1 cellular context compared by ENCODE assay signal in genomic region chr2:74472086-74472944, GRCh38.
TF ChIP-seq lines count a peak whose summit lies in the region.

Gene MRPL53 (minus strand): TSS chr2:74472680. CDS start chr2:74472660, 20 bp downstream.

TF ChIP-seq in HepG2, 621 proteins besides CTCF, POLR2A, EP300 and RAD21 (continued from another document and continues in another):
- TF ChIP-seq MNT (IDR thresholded peaks at IDR 0.05) (peak; percentile 44; the same call in 1 of the 2 replicates), YY1 (IDR thresholded peaks at IDR 0.05; ENCODE audit: insufficient read depth, insufficient replicate concordance, low read depth, low read length) (peak; percentile 96), HCFC1 (IDR thresholded peaks at IDR 0.05; ENCODE audit: low read depth, low read length) (peak; percentile 77), ZNF589 (CRISPR knock-in tag; conservative IDR thresholded peaks at IDR 0.05) (peak; percentile 91), PATZ1 (CRISPR knock-in tag; IDR thresholded peaks at IDR 0.05) (peak; percentile 56; the same call in 1 of the 2 replicates), ZFP36L1 (CRISPR knock-in tag; IDR thresholded peaks at IDR 0.05) (peak; percentile 91), ZNF678 (CRISPR knock-in tag; IDR thresholded peaks at IDR 0.05) (0 out of 2 replicates have a peak, but pooled peaks have one; percentile 83), IRF2 (CRISPR knock-in tag; IDR thresholded peaks at IDR 0.05) (peak; percentile 97), NR0B2 (CRISPR knock-in tag; IDR thresholded peaks at IDR 0.05) (peak; percentile 94), GATAD1 (CRISPR knock-in tag; IDR thresholded peaks at IDR 0.05) (peak; percentile 99), ZNF883 (CRISPR knock-in tag; IDR thresholded peaks at IDR 0.05; ENCODE audit: not compliant biosample characterization) (peak; percentile 99), HOXA9 (CRISPR knock-in tag; IDR thresholded peaks at IDR 0.05; ENCODE audit: borderline replicate concordance) (no peak; the same call in 1 of the 2 replicates), MZF1 (CRISPR knock-in tag; IDR thresholded peaks at IDR 0.05; ENCODE audit: borderline replicate concordance) (peak; percentile 86; the same call in 1 of the 2 replicates), HNRNPK (IDR thresholded peaks at IDR 0.05; ENCODE audit: low read depth, low read length, poor library complexity, severe bottlenecking) (no peak), LCORL (IDR thresholded peaks at IDR 0.05) (no peak), LCORL (CRISPR knock-in tag; IDR thresholded peaks at IDR 0.05) (peak; percentile 89), PCBP2 (optimal IDR thresholded peaks at IDR 0.05; ENCODE audit: low read depth, low read length, poor library complexity, severe bottlenecking) (no peak), MAF1 (CRISPR knock-in tag; IDR thresholded peaks at IDR 0.05; ENCODE audit: borderline replicate concordance) (peak; percentile 94), ERF (CRISPR knock-in tag; IDR thresholded peaks at IDR 0.05) (peak; percentile 98; the same call in 1 of the 2 replicates), ATF2 (CRISPR knock-in tag; IDR thresholded peaks at IDR 0.05) (no peak; the same call in none of the 2 replicates), SKI (IDR thresholded peaks at IDR 0.05; ENCODE audit: partially characterized antibody) (no peak), SNAI1 (CRISPR knock-in tag; IDR thresholded peaks at IDR 0.05; ENCODE audit: borderline replicate concordance) (peak; percentile 22; the same call in 1 of the 2 replicates), ZNF879 (CRISPR knock-in tag; IDR thresholded peaks at IDR 0.05) (no peak), RXRA (CRISPR knock-in tag; IDR thresholded peaks at IDR 0.05) (peak; percentile 90), ZNF33A (CRISPR knock-in tag; IDR thresholded peaks at IDR 0.05; ENCODE audit: borderline replicate concordance) (peak; percentile 83; the same call in 1 of the 2 replicates), CBX2 (IDR thresholded peaks at IDR 0.05; ENCODE audit: low read depth, low read length) (no peak), CBX2 (CRISPR knock-in tag; IDR thresholded peaks at IDR 0.05; ENCODE audit: low read depth) (0 out of 2 replicates have a peak, but pooled peaks have one; percentile 22), HOXA7 (CRISPR knock-in tag; IDR thresholded peaks at IDR 0.05) (no peak), THYN1 (CRISPR knock-in tag; IDR thresholded peaks at IDR 0.05; ENCODE audit: borderline replicate concordance, low read depth) (peak; percentile 76; the same call in 1 of the 2 replicates), TEAD3 (CRISPR knock-in tag; optimal IDR thresholded peaks at IDR 0.05; ENCODE audit: borderline replicate concordance) (peak; percentile 73), PITX1 (CRISPR knock-in tag; IDR thresholded peaks at IDR 0.05) (peak; percentile 81; the same call in 1 of the 2 replicates), HNF1B (CRISPR knock-in tag; IDR thresholded peaks at IDR 0.05) (peak; percentile 97), NFKBIZ (CRISPR knock-in tag; IDR thresholded peaks at IDR 0.05) (peak; percentile 78; the same call in 1 of the 2 replicates), AGO1 (IDR thresholded peaks at IDR 0.05; ENCODE audit: low read depth, low read length, poor library complexity, severe bottlenecking) (peak; percentile 99)
- TF ChIP-seq, protein P1, sequence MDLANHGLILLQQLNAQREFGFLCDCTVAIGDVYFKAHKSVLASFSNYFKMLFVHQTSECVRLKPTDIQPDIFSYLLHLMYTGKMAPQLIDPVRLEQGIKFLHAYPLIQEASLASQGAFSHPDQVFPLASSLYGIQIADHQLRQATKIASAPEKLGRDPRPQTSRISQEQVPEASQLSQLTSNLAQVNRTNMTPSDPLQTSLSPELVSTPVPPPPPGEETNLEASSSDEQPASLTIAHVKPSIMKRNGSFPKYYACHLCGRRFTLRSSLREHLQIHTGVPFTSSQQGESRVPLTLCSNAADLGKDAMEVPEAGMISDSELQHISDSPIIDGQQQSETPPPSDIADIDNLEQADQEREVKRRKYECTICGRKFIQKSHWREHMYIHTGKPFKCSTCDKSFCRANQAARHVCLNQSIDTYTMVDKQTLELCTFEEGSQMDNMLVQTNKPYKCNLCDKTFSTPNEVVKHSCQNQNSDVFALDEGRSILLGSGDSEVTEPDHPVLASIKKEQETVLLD (CRISPR knock-in tag; IDR thresholded peaks at IDR 0.05; ENCODE audit: low read depth), result peak; percentile 71; the same call in 1 of the 2 replicates
- TF ChIP-seq, protein P2, sequence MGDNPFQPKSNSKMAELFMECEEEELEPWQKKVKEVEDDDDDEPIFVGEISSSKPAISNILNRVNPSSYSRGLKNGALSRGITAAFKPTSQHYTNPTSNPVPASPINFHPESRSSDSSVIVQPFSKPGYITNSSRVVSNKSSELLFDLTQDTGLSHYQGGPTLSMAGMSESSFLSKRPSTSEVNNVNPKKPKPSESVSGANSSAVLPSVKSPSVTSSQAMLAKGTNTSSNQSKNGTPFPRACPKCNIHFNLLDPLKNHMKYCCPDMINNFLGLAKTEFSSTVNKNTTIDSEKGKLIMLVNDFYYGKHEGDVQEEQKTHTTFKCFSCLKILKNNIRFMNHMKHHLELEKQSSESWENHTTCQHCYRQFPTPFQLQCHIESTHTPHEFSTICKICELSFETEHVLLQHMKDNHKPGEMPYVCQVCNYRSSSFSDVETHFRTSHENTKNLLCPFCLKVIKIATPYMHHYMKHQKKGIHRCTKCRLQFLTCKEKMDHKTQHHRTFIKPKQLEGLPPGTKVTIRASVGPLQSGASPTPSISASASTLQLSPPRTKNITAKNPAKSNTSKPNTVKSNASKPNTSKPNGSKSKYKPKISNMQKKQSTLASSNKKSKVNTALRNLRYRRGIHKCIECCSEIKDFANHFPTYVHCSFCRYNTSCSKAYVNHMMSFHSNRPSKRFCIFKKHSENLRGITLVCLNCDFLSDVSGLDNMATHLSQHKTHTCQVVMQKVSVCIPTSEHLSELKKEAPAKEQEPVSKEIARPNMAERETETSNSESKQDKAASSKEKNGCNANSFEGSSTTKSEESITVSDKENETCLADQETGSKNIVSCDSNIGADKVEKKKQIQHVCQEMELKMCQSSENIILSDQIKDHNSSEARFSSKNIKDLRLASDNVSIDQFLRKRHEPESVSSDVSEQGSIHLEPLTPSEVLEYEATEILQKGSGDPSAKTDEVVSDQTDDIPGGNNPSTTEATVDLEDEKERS (CRISPR knock-in tag; IDR thresholded peaks at IDR 0.05), result peak; percentile 96; the same call in 1 of the 2 replicates
- TF ChIP-seq, protein P3, sequence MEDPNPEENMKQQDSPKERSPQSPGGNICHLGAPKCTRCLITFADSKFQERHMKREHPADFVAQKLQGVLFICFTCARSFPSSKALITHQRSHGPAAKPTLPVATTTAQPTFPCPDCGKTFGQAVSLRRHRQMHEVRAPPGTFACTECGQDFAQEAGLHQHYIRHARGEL (CRISPR knock-in tag; IDR thresholded peaks at IDR 0.05), result no peak; the same call in 1 of the 2 replicates
- TF ChIP-seq, protein P4, sequence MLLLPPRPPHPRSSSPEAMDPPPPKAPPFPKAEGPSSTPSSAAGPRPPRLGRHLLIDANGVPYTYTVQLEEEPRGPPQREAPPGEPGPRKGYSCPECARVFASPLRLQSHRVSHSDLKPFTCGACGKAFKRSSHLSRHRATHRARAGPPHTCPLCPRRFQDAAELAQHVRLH (CRISPR knock-in tag; IDR thresholded peaks at IDR 0.05; ENCODE audit: borderline replicate concordance, low read depth), result peak; percentile 98; the same call in 1 of the 2 replicates
- TF ChIP-seq, protein P5, sequence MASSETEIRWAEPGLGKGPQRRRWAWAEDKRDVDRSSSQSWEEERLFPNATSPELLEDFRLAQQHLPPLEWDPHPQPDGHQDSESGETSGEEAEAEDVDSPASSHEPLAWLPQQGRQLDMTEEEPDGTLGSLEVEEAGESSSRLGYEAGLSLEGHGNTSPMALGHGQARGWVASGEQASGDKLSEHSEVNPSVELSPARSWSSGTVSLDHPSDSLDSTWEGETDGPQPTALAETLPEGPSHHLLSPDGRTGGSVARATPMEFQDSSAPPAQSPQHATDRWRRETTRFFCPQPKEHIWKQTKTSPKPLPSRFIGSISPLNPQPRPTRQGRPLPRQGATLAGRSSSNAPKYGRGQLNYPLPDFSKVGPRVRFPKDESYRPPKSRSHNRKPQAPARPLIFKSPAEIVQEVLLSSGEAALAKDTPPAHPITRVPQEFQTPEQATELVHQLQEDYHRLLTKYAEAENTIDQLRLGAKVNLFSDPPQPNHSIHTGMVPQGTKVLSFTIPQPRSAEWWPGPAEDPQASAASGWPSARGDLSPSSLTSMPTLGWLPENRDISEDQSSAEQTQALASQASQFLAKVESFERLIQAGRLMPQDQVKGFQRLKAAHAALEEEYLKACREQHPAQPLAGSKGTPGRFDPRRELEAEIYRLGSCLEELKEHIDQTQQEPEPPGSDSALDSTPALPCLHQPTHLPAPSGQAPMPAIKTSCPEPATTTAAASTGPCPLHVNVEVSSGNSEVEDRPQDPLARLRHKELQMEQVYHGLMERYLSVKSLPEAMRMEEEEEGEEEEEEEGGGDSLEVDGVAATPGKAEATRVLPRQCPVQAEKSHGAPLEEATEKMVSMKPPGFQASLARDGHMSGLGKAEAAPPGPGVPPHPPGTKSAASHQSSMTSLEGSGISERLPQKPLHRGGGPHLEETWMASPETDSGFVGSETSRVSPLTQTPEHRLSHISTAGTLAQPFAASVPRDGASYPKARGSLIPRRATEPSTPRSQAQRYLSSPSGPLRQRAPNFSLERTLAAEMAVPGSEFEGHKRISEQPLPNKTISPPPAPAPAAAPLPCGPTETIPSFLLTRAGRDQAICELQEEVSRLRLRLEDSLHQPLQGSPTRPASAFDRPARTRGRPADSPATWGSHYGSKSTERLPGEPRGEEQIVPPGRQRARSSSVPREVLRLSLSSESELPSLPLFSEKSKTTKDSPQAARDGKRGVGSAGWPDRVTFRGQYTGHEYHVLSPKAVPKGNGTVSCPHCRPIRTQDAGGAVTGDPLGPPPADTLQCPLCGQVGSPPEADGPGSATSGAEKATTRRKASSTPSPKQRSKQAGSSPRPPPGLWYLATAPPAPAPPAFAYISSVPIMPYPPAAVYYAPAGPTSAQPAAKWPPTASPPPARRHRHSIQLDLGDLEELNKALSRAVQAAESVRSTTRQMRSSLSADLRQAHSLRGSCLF (CRISPR knock-in tag; IDR thresholded peaks at IDR 0.05; ENCODE audit: borderline replicate concordance), result peak; percentile 39; the same call in 1 of the 2 replicates
- TF ChIP-seq, protein P6, sequence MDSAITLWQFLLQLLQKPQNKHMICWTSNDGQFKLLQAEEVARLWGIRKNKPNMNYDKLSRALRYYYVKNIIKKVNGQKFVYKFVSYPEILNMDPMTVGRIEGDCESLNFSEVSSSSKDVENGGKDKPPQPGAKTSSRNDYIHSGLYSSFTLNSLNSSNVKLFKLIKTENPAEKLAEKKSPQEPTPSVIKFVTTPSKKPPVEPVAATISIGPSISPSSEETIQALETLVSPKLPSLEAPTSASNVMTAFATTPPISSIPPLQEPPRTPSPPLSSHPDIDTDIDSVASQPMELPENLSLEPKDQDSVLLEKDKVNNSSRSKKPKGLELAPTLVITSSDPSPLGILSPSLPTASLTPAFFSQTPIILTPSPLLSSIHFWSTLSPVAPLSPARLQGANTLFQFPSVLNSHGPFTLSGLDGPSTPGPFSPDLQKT (CRISPR knock-in tag; IDR thresholded peaks at IDR 0.05; ENCODE audit: borderline replicate concordance), result no peak; the same call in 1 of the 2 replicates
